ENCODE assay signal across 14 cellular contexts in the genomic region with DNA sequence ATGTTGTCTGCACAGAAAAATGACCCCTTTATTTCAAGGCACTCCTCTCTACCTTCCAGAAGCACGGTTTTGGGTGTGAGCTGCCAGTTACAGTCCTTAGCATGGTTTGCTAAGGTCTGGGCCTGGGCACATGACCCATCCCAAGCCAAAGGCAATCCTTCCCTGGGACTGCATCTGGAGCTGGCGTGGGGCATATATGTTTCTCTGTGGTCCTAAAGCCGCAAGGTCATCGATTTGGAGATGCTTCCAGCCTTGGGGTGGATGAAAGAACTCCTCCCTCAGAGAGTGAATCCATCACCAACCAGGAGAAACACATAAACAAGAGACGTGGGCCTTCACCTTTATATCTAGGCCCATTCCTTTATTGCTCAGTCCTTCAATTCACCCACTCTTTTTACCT. TPM values are rescaled to one million over a fixed set of nuclear protein-coding genes. Genes with fewer than 3 reads are reported as not detected.
A peak's percentile ranks its signal among the peaks of the same experiment; 100 is the strongest.
DNase-seq lines count a peak whose midpoint lies in the region; ATAC-seq, FAIRE-seq and TF ChIP-seq lines count a peak whose summit lies in the region.
"Had no signal": no experiment of that assay in that cellular context is flagged by ENCODE, and none has a peak within 500 bp of the region (broad histone marks: within the 10 kb centered on the region; RNA-seq: fewer than 3 reads in every experiment).

No MANE protein-coding gene starts in this region.

- TF ChIP-seq RAD21 in IMR-90 (IDR thresholded peaks at IDR 0.05; ENCODE audit: low read length), result no peak

- no TSS peak for BruUV-seq in IMR-90 (replicated peaks; lab: Mats Ljungman, UMichigan)

- no peak for ATAC-seq in IMR-90 (ENCODE audit: low read depth)
- ATAC-seq: CD8-positive, alpha-beta T cell; GM23338 had no signal

- H3K36me3 ChIP-seq in IMR-90 (ENCODE audit: control insufficient read depth, insufficient read depth, low read length) (no peaks in the 10 kb centered on the region), endodermal cell (ENCODE audit: control insufficient read depth, insufficient read depth, low read length) (no peaks in the 10 kb centered on the region), osteoblast (ENCODE audit: insufficient read depth, low read length) (no peaks in the 10 kb centered on the region), tibial artery (no peaks in the 10 kb centered on the region)

- no peak overlapping the region for H4K5ac ChIP-seq in IMR-90 (ENCODE audit: low read depth, low read length)

- H3K4me2 ChIP-seq in IMR-90 (ENCODE audit: low read depth, low read length) (no peak overlapping the region), osteoblast (ENCODE audit: insufficient read depth, low read length) (no peak overlapping the region)
- H3K4me2 ChIP-seq: GM23338 had no signal

- H3K9me3 ChIP-seq in IMR-90 (ENCODE audit: control insufficient read depth, insufficient read depth, low read length) (peaks cover 4% of the 10 kb centered on the region; the same call in 1 of the 2 replicates), endodermal cell (ENCODE audit: control insufficient read depth, low read length) (no peaks in the 10 kb centered on the region), osteoblast (ENCODE audit: low read depth, low read length) (no peaks in the 10 kb centered on the region), tibial artery (no peaks in the 10 kb centered on the region)
- H3K9me3 ChIP-seq: Caco-2 had no signal

- no peak overlapping the region for H3K14ac ChIP-seq in IMR-90 (replicated peaks; ENCODE audit: low read depth, low read length)

- no peaks in the 10 kb centered on the region for H3K79me2 ChIP-seq in osteoblast (ENCODE audit: insufficient read depth, low read length)

- H3K9ac ChIP-seq in IMR-90 (ENCODE audit: low read depth, low read length) (no peak overlapping the region), endodermal cell (ENCODE audit: extremely low read depth, low read length, poor library complexity, severe bottlenecking) (no peak overlapping the region)

- H3K4me1 ChIP-seq in IMR-90 (ENCODE audit: control insufficient read depth, insufficient read depth, low read length), result peaks cover 6% of the 10 kb centered on the region
- no peaks in the 10 kb centered on the region for H3K4me1 ChIP-seq in endodermal cell (ENCODE audit: control insufficient read depth, insufficient read depth, low read length)
- peaks cover 10% of the 10 kb centered on the region for H3K4me1 ChIP-seq in osteoblast (ENCODE audit: insufficient read depth, low read length)
- H3K4me1 ChIP-seq in tibial artery, result peaks cover 0 to 34% (median 15%) of the 10 kb centered on the region in 4 donors

- peak overlapping the region; percentile 85; the same call in 1 of the 3 replicates for H2BK15ac ChIP-seq in IMR-90 (ENCODE audit: low read depth, low read length)

- no peaks in the 10 kb centered on the region for H3K9me3 Mint-ChIP-seq in endodermal cell
- H3K9me3 Mint-ChIP-seq: CD8-positive, alpha-beta T cell had no signal

- peak overlapping the region; percentile 13 for H3K4ac ChIP-seq in IMR-90 (ENCODE audit: low read depth, low read length)

- H3K27me3 ChIP-seq in IMR-90 (ENCODE audit: control insufficient read depth, insufficient read depth, low read length), result no peaks in the 10 kb centered on the region
- H3K27me3 ChIP-seq in endodermal cell (ENCODE audit: control insufficient read depth, insufficient read depth, low read length, poor library complexity, severe bottlenecking), result no peaks in the 10 kb centered on the region
- no peaks in the 10 kb centered on the region for H3K27me3 ChIP-seq in osteoblast (ENCODE audit: insufficient read depth, low read length)
- H3K27me3 ChIP-seq in tibial artery, result no peaks in the 10 kb centered on the region

- WGBS in IMR-90 (ENCODE audit: extremely low coverage in 2 of 2, insufficient read length in 1 of 2), 2 experiments, result no CpG with 5 or more reads among the region's 5 CpGs
- WGBS in endodermal cell (ENCODE audit: insufficient coverage in 1 of 2, insufficient read length in 1 of 2), 2 experiments, result 94% methylated on average over 2 to 5 of the region's 5 CpGs

- POLR2A ChIA-PET in IMR-90 (lab: Charles Lee; ENCODE audit: unreplicated experiment), result no interaction called here

- no peak overlapping the region for H3K23ac ChIP-seq in IMR-90 (ENCODE audit: low read depth, low read length)

- no peak overlapping the region for H3K4me3 ChIP-seq in IMR-90 (ENCODE audit: insufficient read depth, low read depth, low read length)
- H3K4me3 ChIP-seq in endodermal cell (ENCODE audit: low read length), result no peak overlapping the region
- H3K4me3 ChIP-seq in osteoblast (ENCODE audit: insufficient read depth, low read length), result no peak overlapping the region
- no peak overlapping the region for H3K4me3 ChIP-seq in tibial artery
- H3K4me3 ChIP-seq: GM23338 had no signal

- no peak overlapping the region for H4K8ac ChIP-seq in IMR-90 (ENCODE audit: low read depth in 2 of 2, low read length in 2 of 2)

- H3K4me1 Mint-ChIP-seq in endodermal cell, result no peaks in the 10 kb centered on the region
- H3K4me1 Mint-ChIP-seq: CD14-positive monocyte, GM23338, IgD-negative memory B cell had no signal

- no peaks in the 10 kb centered on the region for H4K20me1 ChIP-seq in IMR-90 (ENCODE audit: insufficient read depth, low read length)
- no peaks in the 10 kb centered on the region for H4K20me1 ChIP-seq in osteoblast (ENCODE audit: insufficient read depth, low read length)

- H2BK20ac ChIP-seq in IMR-90 (ENCODE audit: low read depth, low read length), result peak overlapping the region; percentile 34

- 0 out of 2 replicates have a peak overlapping the region, but pooled peaks have one; percentile 5 for H3K18ac ChIP-seq in IMR-90 (ENCODE audit: low read depth, low read length)

- DNase-seq in IMR-90 (no peak), endodermal cell (peak; percentile 38), osteoblast (ENCODE audit: insufficient read length, low spot score, missing footprints) (peak; percentile 62), tibial artery (no peak), GM19239 (ENCODE audit: insufficient read length, low spot score) (no peak), T-helper 2 cell (no peak)
- DNase-seq in effector CD8-positive, alpha-beta T cell (lab: John Stamatoyannopoulos, UW), result no peak
- no peak for DNase-seq in activated CD4-positive, alpha-beta T cell treated with anti-CD3 and anti-CD28 coated beads for 48 hours
- DNase-seq: Caco-2; CD8-positive, alpha-beta T cell; GF-D8 had no signal

- intact Hi-C loops in IMR-90 (cut with micrococcal nuclease) (no loop called here), tibial artery (cut with DNase I; ENCODE audit: low total_unique reads) (no loop called here)

- no peaks in the 10 kb centered on the region for H3K79me1 ChIP-seq in IMR-90 (ENCODE audit: low read depth in 1 of 2, low read length in 2 of 2)

- H4K91ac ChIP-seq in IMR-90 (ENCODE audit: insufficient read depth, low read depth, low read length), result peak overlapping the region; percentile 68; the same call in 1 of the 2 replicates

- TF ChIP-seq CTCF in IMR-90 (conservative IDR thresholded peaks at IDR 0.05; ENCODE audit: low read depth, low read length), result no peak
- TF ChIP-seq CTCF in endodermal cell (conservative IDR thresholded peaks at IDR 0.05), result no peak
- TF ChIP-seq CTCF in osteoblast (IDR thresholded peaks at IDR 0.05; ENCODE audit: extremely low read depth, low read depth, low read length), result no peak
- no peak for TF ChIP-seq CTCF in tibial artery (IDR thresholded peaks at IDR 0.05)

- no peak overlapping the region for H2AK9ac ChIP-seq in IMR-90 (replicated peaks; ENCODE audit: low read depth, low read length, poor library complexity)

- H3K27ac ChIP-seq in IMR-90 (ENCODE audit: insufficient read depth, low read length) (no peak overlapping the region), endodermal cell (ENCODE audit: low read depth, low read length) (no peak overlapping the region), osteoblast (ENCODE audit: low read depth, low read length) (no peak overlapping the region), tibial artery (peak overlapping the region; percentile 53 to 67)

- dilution Hi-C loops in IMR-90 (cut with HindIII; ENCODE audit: low sequenced_read_pairs, unreplicated experiment), result no loop called here

- peak overlapping the region; percentile 50; the same call in 1 of the 2 replicates for H2AK5ac ChIP-seq in IMR-90 (ENCODE audit: low read depth, low read length)

- no peak overlapping the region for H2BK5ac ChIP-seq in IMR-90 (ENCODE audit: low read depth, low read length, poor library complexity, severe bottlenecking)

- H2BK120ac ChIP-seq in IMR-90 (ENCODE audit: low read depth, low read length), result peak overlapping the region; percentile 34; the same call in 1 of the 2 replicates

- no peak overlapping the region for H3K4me3 Mint-ChIP-seq in endodermal cell
- H3K4me3 Mint-ChIP-seq: CD14-positive monocyte; CD8-positive, alpha-beta T cell; GM23338; IgD-negative memory B cell had no signal

- FAIRE-seq in GM19239 (lab: Jason Lieb, UNC), result no peak

- H3K27me3 Mint-ChIP-seq in endodermal cell (ENCODE audit: insufficient read depth), result no peaks in the 10 kb centered on the region
- H3K27me3 Mint-ChIP-seq: IgD-negative memory B cell had no signal

- no peaks in the 10 kb centered on the region for H3K36me3 Mint-ChIP-seq in endodermal cell (ENCODE audit: low read depth)
- H3K36me3 Mint-ChIP-seq: CD14-positive monocyte; CD8-positive, alpha-beta T cell; IgD-negative memory B cell had no signal

- TF ChIP-seq POLR2A in IMR-90 (IDR thresholded peaks at IDR 0.05; ENCODE audit: low read depth, low read length), result no peak

- in situ Hi-C loops in IMR-90 (cut with MboI; ENCODE audit: low sequenced_read_pairs), result no loop called here

- H3K27ac Mint-ChIP-seq in endodermal cell, result no peak overlapping the region
- H3K27ac Mint-ChIP-seq: CD14-positive monocyte; CD8-positive, alpha-beta T cell; GM23338; IgD-negative memory B cell had no signal

- H3K9me1 ChIP-seq in IMR-90 (ENCODE audit: insufficient read depth, low read length), result peaks cover 12% of the 10 kb centered on the region

- no peak overlapping the region for H3K56ac ChIP-seq in IMR-90 (ENCODE audit: extremely low read depth, insufficient read depth, low read length)

- H2AFZ ChIP-seq in IMR-90 (replicated peaks; ENCODE audit: low read length, poor library complexity), result peak overlapping the region; percentile 40
- H2AFZ ChIP-seq in osteoblast (ENCODE audit: low read length), result no peak overlapping the region
- H2AFZ ChIP-seq: GM23338 had no signal

- CTCF ChIA-PET in IMR-90 (lab: Yijun Ruan, JAX), result interaction anchor here (0.9 kb wide), 1 partner anchor 15 kb away, joined by 3 read pairs; no protein-coding TSS in a partner anchor

TF ChIP-seq in IMR-90, 13 proteins besides CTCF, POLR2A, EP300 and RAD21:
- no peak for TF ChIP-seq RCOR1 (IDR thresholded peaks at IDR 0.05; ENCODE audit: insufficient replicate concordance, low read length)
- TF ChIP-seq MXI1 (IDR thresholded peaks at IDR 0.05; ENCODE audit: borderline replicate concordance, low read depth, low read length), result no peak
- peak; percentile 30; the same call in 1 of the 2 replicates for TF ChIP-seq MAFK (IDR thresholded peaks at IDR 0.05; ENCODE audit: low read depth, low read length)

RNA-seq across cellular contexts. Expression of gene IGFBP3, which starts 50.1 kb away (rescaled TPM):
- total RNA-seq in IMR-90 (2012; rRNA removed) (272 and 308 TPM in 2 replicates), endodermal cell (10 to 100 TPM in 1 of 2 donors, 1 to 10 TPM in 1; 7.4 to 20.3 TPM), osteoblast (2,046 and 2,181 TPM in 2 replicates)
- 601 and 692 TPM in 2 replicates for polyA plus RNA-seq in IMR-90 (2012; rRNA removed)
- 282 and 675 TPM in 2 replicates for polyA plus RNA-seq in IMR-90 (2012; cell fraction: cytosol; rRNA removed)
- polyA plus RNA-seq in IMR-90 (2012; cell fraction: nucleus; rRNA removed; ENCODE audit: low replicate concordance), result 407 and 421 TPM in 2 replicates
- polyA plus RNA-seq in endodermal cell (2013, experiment 1 of 2), result 19.3 TPM
- 13.4 TPM for polyA plus RNA-seq in endodermal cell (2013, experiment 2 of 2)

Comparison
In these comparisons a context has a peak if more than half of its experiments do, and no peak if none do; other contexts are left out.
1. DNase-seq: peak in endodermal cell (single experiment) and osteoblast (single experiment); none in IMR-90 (single experiment), tibial artery (0 of 2), GM19239 (single experiment), effector CD8-positive, alpha-beta T cell (single experiment), T-helper 2 cell (0 of 5) and activated CD4-positive, alpha-beta T cell treated with anti-CD3 and anti-CD28 coated beads for 48 hours (single experiment).
2. H3K27ac ChIP-seq: peak in tibial artery (2 of 2); none in IMR-90 (single experiment), endodermal cell (single experiment) and osteoblast (single experiment).
3. RNA of gene IGFBP3, which starts 50.1 kb away (total RNA-seq): 2,046 to 2,181 TPM in osteoblast and 272 to 308 TPM in IMR-90; 7.4 to 20.3 TPM in endodermal cell; every median in the first group is over 10 times any median in the second.